Comparison of ENCODE assay signal across 8 cellular contexts in the genomic region with DNA sequence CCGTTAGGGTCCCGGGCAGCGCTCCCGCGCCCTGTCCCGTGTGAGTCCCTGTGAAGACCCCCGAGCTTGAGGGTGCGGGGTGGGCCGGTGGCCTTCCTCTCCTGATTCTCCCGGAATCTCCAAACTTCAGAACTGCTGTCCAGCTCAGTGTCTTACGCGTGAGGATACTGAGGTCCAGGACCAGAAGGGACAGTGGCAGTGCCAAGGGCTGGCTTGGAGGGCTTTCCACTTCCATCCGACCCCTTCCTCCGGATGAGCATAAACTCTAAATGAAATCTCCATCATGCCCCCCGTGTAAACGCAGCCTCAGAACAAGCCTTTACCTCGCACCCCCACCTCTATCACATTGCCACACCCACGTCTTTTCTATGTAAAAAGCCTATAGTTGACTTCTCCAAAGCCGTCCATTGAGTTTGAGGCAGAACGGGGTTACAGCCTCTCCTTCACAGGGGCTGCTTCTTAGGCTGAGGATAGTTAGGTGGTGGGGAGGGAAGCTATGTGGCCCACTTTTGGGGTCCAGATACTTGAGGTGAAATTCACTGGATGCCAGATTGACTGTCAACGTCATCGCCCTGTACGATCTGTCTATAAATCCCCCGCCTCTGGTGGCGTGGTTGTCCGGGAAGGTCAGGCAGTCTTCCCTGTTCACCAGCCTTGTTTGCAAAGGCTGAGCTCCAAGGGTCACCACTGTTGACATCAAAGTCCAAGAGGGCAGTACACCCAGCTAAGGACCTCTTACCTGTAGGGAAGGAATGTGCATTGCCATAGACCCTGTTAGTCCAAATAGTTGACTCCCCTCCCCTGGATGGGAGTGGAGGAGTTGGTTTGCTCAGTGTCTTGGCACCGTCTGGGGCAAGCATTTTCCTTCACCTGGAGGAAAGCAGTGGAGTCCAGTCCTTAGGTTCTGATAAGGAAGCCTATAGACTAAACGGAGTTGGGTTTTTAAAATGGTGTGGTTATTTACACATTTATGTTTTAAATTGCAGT. TPM values are rescaled to one million over a fixed set of nuclear protein-coding genes. Genes with fewer than 3 reads are reported as not detected.
DNase-seq lines count a peak whose midpoint lies in the region; ATAC-seq and TF ChIP-seq lines count a peak whose summit lies in the region.

No MANE protein-coding gene starts in this region.

- peak overlapping the region; percentile 97 for H3K56ac ChIP-seq in mesendoderm (ENCODE audit: low read length)

- H3K79me2 ChIP-seq in KMS-11 (ENCODE audit: insufficient read depth, low read depth) (peaks cover 41% of the 10 kb centered on the region), mesendoderm (ENCODE audit: control insufficient read depth, insufficient read depth, low read length) (peaks cover 25% of the 10 kb centered on the region)

- H3K4ac ChIP-seq in mesendoderm (ENCODE audit: low read depth, low read length), result peak overlapping the region; percentile 97

- H3K9me3 ChIP-seq in ES-I3 (ENCODE audit: control insufficient read depth, insufficient read depth, low read length), result no peaks in the 10 kb centered on the region
- no peaks in the 10 kb centered on the region for H3K9me3 ChIP-seq in subcutaneous abdominal adipose tissue (ENCODE audit: control insufficient read depth in 5 of 5, low read length in 5 of 5)

- peak overlapping the region; percentile 89 for H3K18ac ChIP-seq in mesendoderm (ENCODE audit: low read length)

- H3K27me3 ChIP-seq in KMS-11 (ENCODE audit: insufficient read depth, low read depth) (no peaks in the 10 kb centered on the region), mesendoderm (ENCODE audit: insufficient read depth, low read length, poor library complexity) (no peaks in the 10 kb centered on the region), subcutaneous abdominal adipose tissue (ENCODE audit: control insufficient read depth in 5 of 5, insufficient read depth in 4 of 5, low read length in 5 of 5) (no peaks in the 10 kb centered on the region)

- H2AK5ac ChIP-seq in mesendoderm (ENCODE audit: low read length), result peak overlapping the region; percentile 37

- no peak overlapping the region for H2BK120ac ChIP-seq in mesendoderm (ENCODE audit: low read depth, low read length)

- H4K20me1 ChIP-seq in KMS-11 (ENCODE audit: insufficient read depth), result no peaks in the 10 kb centered on the region

- H4K8ac ChIP-seq in mesendoderm (ENCODE audit: low read depth, low read length), result no peak overlapping the region

- H3K27ac ChIP-seq in KMS-11, result peak overlapping the region; percentile 85
- H3K27ac ChIP-seq in VCaP, result peak overlapping the region; percentile 94
- H3K27ac ChIP-seq in mesendoderm (ENCODE audit: low read depth, low read length), result no peak overlapping the region
- H3K27ac ChIP-seq in subcutaneous abdominal adipose tissue (ENCODE audit: low read depth, low read length), result peak overlapping the region; percentile 90

- peaks cover 3% of the 10 kb centered on the region; the same call in 1 of the 2 replicates for H3K4me1 ChIP-seq in ES-I3 (ENCODE audit: insufficient read depth, low read length)
- peaks cover 8% of the 10 kb centered on the region for H3K4me1 ChIP-seq in KMS-11 (ENCODE audit: low read depth, poor library complexity, severe bottlenecking)
- peaks cover 8% of the 10 kb centered on the region for H3K4me1 ChIP-seq in mesendoderm (ENCODE audit: control insufficient read depth, low read depth, low read length)
- peaks cover 5 to 35% (median 33%) of the 10 kb centered on the region in 5 donors for H3K4me1 ChIP-seq in subcutaneous abdominal adipose tissue (ENCODE audit: control insufficient read depth in 5 of 5, insufficient read depth in 5 of 5, low read length in 5 of 5)

- TF ChIP-seq CTCF in KMS-11 (conservative IDR thresholded peaks at IDR 0.05; ENCODE audit: low read depth, low read length), result no peak
- no peak for TF ChIP-seq CTCF in VCaP (conservative IDR thresholded peaks at IDR 0.05)
- no peak for TF ChIP-seq CTCF in choroid plexus epithelial cell (conservative IDR thresholded peaks at IDR 0.05; ENCODE audit: low read depth, low read length)

- H3K36me3 ChIP-seq in ES-I3 (ENCODE audit: insufficient read depth, low read length) (no peaks in the 10 kb centered on the region), KMS-11 (ENCODE audit: insufficient read depth) (no peaks in the 10 kb centered on the region), mesendoderm (ENCODE audit: control insufficient read depth, insufficient read depth, low read length) (no peaks in the 10 kb centered on the region), subcutaneous abdominal adipose tissue (ENCODE audit: control insufficient read depth in 5 of 5, insufficient read depth in 5 of 5, low read length in 5 of 5) (no peaks in the 10 kb centered on the region)

- peak overlapping the region; percentile 47 for H2AFZ ChIP-seq in KMS-11 (ENCODE audit: low read depth)

- peak; percentile 52 for DNase-seq in choroid plexus epithelial cell (ENCODE audit: low read depth)
- peak; percentile 69 for DNase-seq in mesendoderm
- DNase-seq in NCI-H2171 treated with DMSO at 0.1 percent for 48 hours (lab: John Stamatoyannopoulos, UW), result no peak

- H2BK5ac ChIP-seq in mesendoderm (ENCODE audit: low read length), result no peak overlapping the region

- H3K9ac ChIP-seq in ES-I3 (ENCODE audit: low read depth, low read length) (peak overlapping the region; percentile 90), KMS-11 (peak overlapping the region; percentile 86), mesendoderm (ENCODE audit: low read length) (peak overlapping the region; percentile 95), subcutaneous abdominal adipose tissue (ENCODE audit: low read length in 5 of 5) (peak overlapping the region; percentile 68 to 96 (median 93))

- H4K5ac ChIP-seq in mesendoderm (ENCODE audit: low read length), result no peak overlapping the region

- ATAC-seq in GM18517 (IDR thresholded peaks at IDR 0.05; ENCODE audit: unreplicated experiment), result no peak

- H2BK15ac ChIP-seq in mesendoderm (replicated peaks; ENCODE audit: low read depth), result no peak overlapping the region

- H3K4me3 ChIP-seq in KMS-11 (IDR thresholded peaks at IDR 0.05; ENCODE audit: insufficient read depth, low read depth, low read length) (peak overlapping the region; percentile 62), choroid plexus epithelial cell (ENCODE audit: low read depth, low read length) (peak overlapping the region; percentile 87), mesendoderm (ENCODE audit: low read length) (peak overlapping the region; percentile 93), subcutaneous abdominal adipose tissue (ENCODE audit: low read depth in 1 of 5, low read length in 5 of 5) (peak overlapping the region; percentile 86 to 96 (median 95))

- peaks cover 17% of the 10 kb centered on the region for H3K79me1 ChIP-seq in mesendoderm (ENCODE audit: low read length)

- no CpG with 5 or more reads among the region's 28 CpGs for WGBS in mesendoderm (ENCODE audit: extremely low coverage, insufficient coverage, low lambda C conversion rate)

- H3K4me2 ChIP-seq in KMS-11, result peak overlapping the region; percentile 54
- peak overlapping the region; percentile 90 for H3K4me2 ChIP-seq in mesendoderm (ENCODE audit: low read length)

- peak overlapping the region; percentile 29 for H3K23ac ChIP-seq in mesendoderm (ENCODE audit: low read length)

RNA-seq across cellular contexts. Expression of a gene that starts 1.2 kb away (rescaled TPM):
- polyA plus RNA-seq in mesendoderm (2013, experiment 1 of 2), result 4.2 TPM
- polyA plus RNA-seq in mesendoderm (2013, experiment 2 of 2), result 4.4 TPM
